Comparison of ENCODE assay signal across 8 cellular contexts in the genomic region with DNA sequence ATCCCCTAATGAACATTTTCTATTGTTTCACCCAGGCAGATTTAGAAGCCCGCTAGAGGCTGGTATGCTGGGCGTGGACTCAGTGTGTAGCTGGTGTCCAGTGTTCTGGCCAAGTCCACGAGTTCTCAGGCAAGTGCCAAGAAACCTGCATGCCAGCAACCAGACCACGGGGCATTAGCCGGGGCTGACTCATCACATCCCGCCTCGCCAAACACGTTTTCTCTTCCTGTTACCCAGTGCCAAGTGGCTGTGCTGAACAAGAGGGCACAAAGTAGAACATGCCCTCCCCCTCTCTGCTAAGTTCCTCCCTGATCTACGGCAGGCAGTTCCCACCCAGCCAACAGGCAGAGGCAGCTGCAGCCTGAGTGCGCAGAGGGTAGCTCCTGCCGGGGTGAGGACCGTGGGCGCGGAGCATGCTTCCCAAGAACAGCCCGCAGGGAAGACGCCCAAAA. TPM values are rescaled to one million over a fixed set of nuclear protein-coding genes. Genes with fewer than 3 reads are reported as not detected.
DNase-seq lines count a peak whose midpoint lies in the region; ATAC-seq, FAIRE-seq and TF ChIP-seq lines count a peak whose summit lies in the region.

No MANE protein-coding gene starts in this region.

- H3K27ac Mint-ChIP-seq in natural killer cell = no peak overlapping the region

- peaks cover 6% of the 10 kb centered on the region for H3K36me3 Mint-ChIP-seq in natural killer cell

- no peak overlapping the region for H3K4me3 Mint-ChIP-seq in natural killer cell

- peak; percentile 96 for ATAC-seq in esophagus mucosa
- peak; percentile 31 to 61 (median 40) for ATAC-seq in natural killer cell
- no peak for ATAC-seq in HG03439 (IDR thresholded peaks at IDR 0.05; ENCODE audit: unreplicated experiment)
- no peak for ATAC-seq in GM21367 (IDR thresholded peaks at IDR 0.05; ENCODE audit: unreplicated experiment)

- H3K27me3 Mint-ChIP-seq in natural killer cell (ENCODE audit: low read depth in 2 of 2) = peaks cover 23 to 27% of the 10 kb centered on the region in 2 donors

- TF ChIP-seq CTCF in natural killer cell (IDR thresholded peaks at IDR 0.05) (no peak), GM13976 (IDR thresholded peaks at IDR 0.05; ENCODE audit: borderline replicate concordance, control extremely low read depth, extremely low read depth, insufficient read depth, missing control alignments) (no peak)

- intact Hi-C loops in natural killer cell (cut with micrococcal nuclease) = no loop called here

- FAIRE-seq in RCC 7860 (lab: Jason Lieb, UNC) = peak; percentile 89

- in situ Hi-C loops in GM13976 (cut with MboI; ENCODE audit: low sequenced_read_pairs, unreplicated experiment) = no loop called here

- peaks cover 10 to 11% of the 10 kb centered on the region in 2 donors for H3K4me1 Mint-ChIP-seq in natural killer cell

- H3K9me3 Mint-ChIP-seq in natural killer cell = no peaks in the 10 kb centered on the region

- peak; percentile 43 for DNase-seq in NCI-H748 (lab: John Stamatoyannopoulos, UW; ENCODE audit: unreplicated experiment)
- no peak for DNase-seq in NCI-H748 treated with DMSO at 0.1 percent for 48 hours (lab: John Stamatoyannopoulos, UW)
- peak; percentile 89 for DNase-seq in RCC 7860 (ENCODE audit: low spot score)
- no peak for DNase-seq in natural killer cell
- no peak for DNase-seq in GM13976 (ENCODE audit: low spot score)

RNA-seq across cellular contexts. Expression of a gene that starts 29.6 kb away (rescaled TPM):
- total RNA-seq in esophagus mucosa (0.88 TPM), natural killer cell (1 to 10 TPM in 2 of 3 donors, under 1 TPM in 1; 0.68 to 5.6 (median 1.1) TPM)

Comparison
In these comparisons a context has a peak if more than half of its experiments do, and no peak if none do; other contexts are left out.
1. DNase-seq: peak in NCI-H748 (single experiment) and RCC 7860 (single experiment); none in NCI-H748 treated with DMSO at 0.1 percent for 48 hours (single experiment), natural killer cell (single experiment) and GM13976 (single experiment).
2. ATAC-seq: peak in esophagus mucosa (single experiment) and natural killer cell (3 of 3); none in HG03439 (single experiment) and GM21367 (single experiment).